ENCODE assay signal across 8 cellular contexts in the genomic region with DNA sequence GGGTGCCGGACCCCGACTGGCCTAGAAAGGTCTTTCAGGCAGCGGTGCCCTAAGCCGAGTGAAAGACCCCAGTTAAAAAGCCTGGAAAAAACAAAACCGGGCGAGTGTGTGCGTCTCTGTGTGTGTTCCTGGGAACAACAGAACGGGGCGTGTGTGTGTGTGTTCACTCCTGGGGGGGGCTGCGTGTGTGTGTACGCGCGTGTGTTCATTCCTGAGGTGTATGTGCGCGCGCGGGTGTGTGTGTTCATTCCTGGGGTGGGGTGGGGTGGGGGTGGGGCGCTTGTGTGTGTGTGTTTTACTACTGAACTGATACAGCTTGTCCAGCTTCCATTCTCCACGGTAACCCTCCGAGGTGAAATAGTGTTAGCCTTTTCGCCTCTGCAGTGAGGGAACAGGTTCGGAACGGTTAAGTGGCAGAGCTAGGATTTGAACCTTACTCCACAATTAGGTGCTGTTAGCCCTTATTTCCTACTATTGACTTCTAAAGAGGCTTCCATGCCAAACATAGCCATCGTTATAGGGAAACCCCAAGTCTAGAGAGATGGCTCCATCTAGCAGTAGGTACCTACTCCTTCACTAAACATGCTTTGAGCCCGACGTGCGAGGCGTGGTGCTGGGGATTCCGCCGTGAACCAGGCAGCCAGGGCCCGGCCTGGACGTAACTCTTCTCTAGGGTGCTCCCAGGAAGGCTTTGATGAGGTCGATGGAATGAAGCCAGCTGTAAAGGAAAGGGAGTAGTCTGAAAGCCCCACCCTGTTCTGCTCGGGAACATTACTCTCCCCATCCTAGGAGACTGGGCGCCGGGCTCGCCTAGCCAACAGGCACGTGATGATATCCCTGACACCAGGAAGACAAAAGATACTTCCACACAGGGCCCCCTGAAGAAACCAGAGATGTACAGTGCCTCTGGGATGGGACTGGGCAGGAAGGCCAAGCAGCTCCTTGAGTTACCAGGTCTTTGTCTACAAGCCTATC. TPM values are rescaled to one million over a fixed set of nuclear protein-coding genes. Genes with fewer than 3 reads are reported as not detected.
A peak's percentile ranks its signal among the peaks of the same experiment; 100 is the strongest.
DNase-seq lines count a peak whose midpoint lies in the region; ATAC-seq and TF ChIP-seq lines count a peak whose summit lies in the region.

No MANE protein-coding gene starts in this region.

- H3K4me3 Mint-ChIP-seq in activated CD8-positive, alpha-beta T cell treated with anti-CD3 and anti-CD28 coated beads for 36 hours = peak overlapping the region; percentile 82

- peak overlapping the region; percentile 94 for H3K9ac ChIP-seq in HCT116 (ENCODE audit: low read length)
- peak overlapping the region; percentile 94 for H3K9ac ChIP-seq in neural cell (ENCODE audit: low read length)

- H3K27ac Mint-ChIP-seq in activated CD8-positive, alpha-beta T cell treated with anti-CD3 and anti-CD28 coated beads for 36 hours = peak overlapping the region; percentile 94

- DNase-seq in NCI-H1436 (lab: John Stamatoyannopoulos, UW) (peak; percentile 73), NCI-H1436 treated with DMSO at 0.1 percent for 48 hours (lab: John Stamatoyannopoulos, UW) (no peak), HCT116 (ENCODE audit: low read depth, low spot score) (peak; percentile 60), NCI-H2171 (lab: John Stamatoyannopoulos, UW) (peak; percentile 56), fibroblast of the conjunctiva (ENCODE audit: low read depth) (peak; percentile 46), AG08396 (ENCODE audit: low spot score) (no peak)
- no peak for DNase-seq in activated CD8-positive, alpha-beta T cell treated with anti-CD3 and anti-CD28 coated beads for 36 hours

- H3K27me3 Mint-ChIP-seq in activated CD8-positive, alpha-beta T cell treated with anti-CD3 and anti-CD28 coated beads for 36 hours = no peaks in the 10 kb centered on the region

- peak overlapping the region; percentile 80 for H2AFZ ChIP-seq in HCT116 (ENCODE audit: low read depth, low read length, poor library complexity, severe bottlenecking)
- H2AFZ ChIP-seq in neural cell (ENCODE audit: low read depth, low read length) = peak overlapping the region; percentile 59

- CTCF ChIA-PET in HCT116 (lab: Charles Lee) = interaction anchor here (0.9 to 1.5 kb wide), 4 partner anchors 9 to 138 kb away, joined by 3 to 6 read pairs (median 4); no protein-coding TSS in a partner anchor
- CTCF ChIA-PET in activated CD8-positive, alpha-beta T cell treated with anti-CD3 and anti-CD28 coated beads for 36 hours (lab: Charles Lee) = interaction anchor here (0.9 to 3.1 kb wide), 10 partner anchors 10 to 410 kb away, joined by 3 to 15 read pairs (median 4); no protein-coding TSS in a partner anchor

- peaks cover 11% of the 10 kb centered on the region; the same call in 1 of the 2 replicates for H4K20me1 ChIP-seq in HCT116 (ENCODE audit: insufficient read depth)
- H4K20me1 ChIP-seq in neural cell (ENCODE audit: insufficient read depth) = peaks cover 6% of the 10 kb centered on the region

- peak overlapping the region; percentile 78 to 84 for H3K4me3 ChIP-seq in HCT116 (replicated peaks in 1 of 2; ENCODE audit: low read depth in 1 of 2, low read length in 2 of 2)
- H3K4me3 ChIP-seq in neural cell (ENCODE audit: low read length) = peak overlapping the region; percentile 99

- no peak for TF ChIP-seq EP300 in neural cell (conservative IDR thresholded peaks at IDR 0.05; ENCODE audit: poor library complexity, severe bottlenecking)

- peaks cover 13% of the 10 kb centered on the region for H3K36me3 Mint-ChIP-seq in activated CD8-positive, alpha-beta T cell treated with anti-CD3 and anti-CD28 coated beads for 36 hours (ENCODE audit: low read depth)

- TF ChIP-seq CTCF in HCT116 (IDR thresholded peaks at IDR 0.05 in 2 of 3, conservative IDR thresholded peaks at IDR 0.05 in 1 of 3; ENCODE audit: borderline replicate concordance in 1 of 3, insufficient read depth in 1 of 3, low read depth in 2 of 3, low read length in 2 of 3) (no peak), neural cell (IDR thresholded peaks at IDR 0.05; ENCODE audit: poor library complexity, severe bottlenecking) (no peak)
- no peak for TF ChIP-seq CTCF in activated CD8-positive, alpha-beta T cell treated with anti-CD3 and anti-CD28 coated beads for 36 hours (IDR thresholded peaks at IDR 0.05)

- TSS peak; percentile 94 for BruUV-seq in HCT116 (replicated peaks; lab: Mats Ljungman, UMichigan)

- H3K9me2 ChIP-seq in HCT116 (ENCODE audit: insufficient read depth) = no peaks in the 10 kb centered on the region
- no peaks in the 10 kb centered on the region for H3K9me2 ChIP-seq in neural cell (ENCODE audit: insufficient read depth, low read length)

- H3K27ac ChIP-seq in HCT116 (ENCODE audit: low read depth, low read length) = peak overlapping the region; percentile 96
- peak overlapping the region; percentile 97 for H3K27ac ChIP-seq in neural cell (ENCODE audit: low read length)

- no peaks in the 10 kb centered on the region for H3K9me3 Mint-ChIP-seq in activated CD8-positive, alpha-beta T cell treated with anti-CD3 and anti-CD28 coated beads for 36 hours

- ATAC-seq in HCT116 = peak; percentile 64
- ATAC-seq in activated CD8-positive, alpha-beta T cell treated with anti-CD3 and anti-CD28 coated beads for 36 hours = peak; percentile 64

- peaks cover 14 to 18% of the 10 kb centered on the region in 2 experiments for H3K4me1 ChIP-seq in HCT116 (ENCODE audit: control insufficient read depth in 1 of 2, insufficient read depth in 2 of 2, low read length in 2 of 2)

- H3K4me1 Mint-ChIP-seq in activated CD8-positive, alpha-beta T cell treated with anti-CD3 and anti-CD28 coated beads for 36 hours (ENCODE audit: low read depth) = peaks cover 20% of the 10 kb centered on the region

- H3K4me2 ChIP-seq in HCT116 (ENCODE audit: low read length) (peak overlapping the region; percentile 100), neural cell (ENCODE audit: low read length) (peak overlapping the region; percentile 79)

- H3K79me2 ChIP-seq in HCT116 (ENCODE audit: insufficient read depth, low read length) (peaks cover 41% of the 10 kb centered on the region), neural cell (replicated peaks; ENCODE audit: insufficient read depth, low read length) (peaks cover 34% of the 10 kb centered on the region)

- H3K36me3 ChIP-seq in HCT116 (ENCODE audit: control insufficient read depth in 1 of 2, insufficient read depth in 2 of 2, low read length in 2 of 2) (peaks cover 4 to 6% of the 10 kb centered on the region in 2 experiments), neural cell (ENCODE audit: insufficient read depth, low read length) (no peaks in the 10 kb centered on the region)

- RAD21 ChIA-PET in HCT116 (lab: Charles Lee; ENCODE audit: low non-redundant PET in 1 of 2, low total read pairs in 2 of 2, uncharacterized antibody in 2 of 2, unreplicated experiment in 2 of 2) = no interaction called here

- H3K9me3 ChIP-seq in HCT116 (ENCODE audit: control insufficient read depth in 1 of 2, insufficient read depth in 1 of 2, low read depth in 1 of 2, low read length in 2 of 2) (no peaks in the 10 kb centered on the region), neural cell (ENCODE audit: low read length) (no peaks in the 10 kb centered on the region)

- TF ChIP-seq RAD21 in HCT116 (IDR thresholded peaks at IDR 0.05; ENCODE audit: low read depth) (no peak), neural cell (conservative IDR thresholded peaks at IDR 0.05) (no peak)

- intact Hi-C loops in HCT116 (cut with micrococcal nuclease) = no loop called here
- intact Hi-C loops in activated CD8-positive, alpha-beta T cell treated with anti-CD3 and anti-CD28 coated beads for 36 hours (cut with micrococcal nuclease) = no loop called here

- H3K27me3 ChIP-seq in HCT116 (ENCODE audit: insufficient read depth, low read length) (no peaks in the 10 kb centered on the region), neural cell (ENCODE audit: insufficient read depth, low read depth, low read length) (no peaks in the 10 kb centered on the region)

- peak; percentile 11 for TF ChIP-seq POLR2A in HCT116 (IDR thresholded peaks at IDR 0.05; ENCODE audit: borderline replicate concordance, extremely low read depth, insufficient read depth, insufficient read length)

- POLR2A ChIA-PET in HCT116 (lab: Charles Lee) = interaction anchor here (0.7 to 2.4 kb wide), 9 partner anchors 9 to 194 kb away, joined by 3 to 10 read pairs (median 3); a partner anchor contains a TSS
- POLR2A ChIA-PET in activated CD8-positive, alpha-beta T cell treated with anti-CD3 and anti-CD28 coated beads for 36 hours (lab: Charles Lee) = interaction anchor here (0.5 to 4.0 kb wide), 65 partner anchors 8 to 638 kb away, joined by 3 to 43 read pairs (median 4); a partner anchor contains a TSS

- H3F3A ChIP-seq in neural cell (ENCODE audit: insufficient read depth, low read length, poor library complexity, severe bottlenecking) = no peaks in the 10 kb centered on the region

TF ChIP-seq in HCT116, 20 proteins besides CTCF, POLR2A, EP300 and RAD21:
- peak; percentile 32 for TF ChIP-seq POLR2AphosphoS5 (IDR thresholded peaks at IDR 0.05; ENCODE audit: low read depth, low read length)
- TF ChIP-seq CBX3 (IDR thresholded peaks at IDR 0.05; ENCODE audit: low read depth) = no peak
- TF ChIP-seq ZNF274 (IDR thresholded peaks at IDR 0.05; ENCODE audit: low read depth, low read length) = no peak
- TF ChIP-seq TCF7L2 (IDR thresholded peaks at IDR 0.05; ENCODE audit: borderline replicate concordance, extremely low read depth, insufficient read depth, insufficient read length) = peak; percentile 73
TF ChIP-seq in HCT116: peak in this region for 2.

TF ChIP-seq in neural cell, 6 proteins besides CTCF, POLR2A, EP300 and RAD21 (continues in another document):
- TF ChIP-seq POLR2AphosphoS5 (IDR thresholded peaks at IDR 0.05) = peak; percentile 8
- peak; percentile 9 for TF ChIP-seq TAF1 (IDR thresholded peaks at IDR 0.05; ENCODE audit: low read depth)
- no peak for TF ChIP-seq SMC3 (conservative IDR thresholded peaks at IDR 0.05; ENCODE audit: poor library complexity)

RNA-seq across cellular contexts. Expression of a gene that starts 0.7 kb away (rescaled TPM):
- 245 TPM for total RNA-seq in HCT116 (2021; ENCODE audit: unreplicated experiment)
- polyA plus RNA-seq in HCT116 (2012) = 227 and 318 TPM in 2 replicates
- 100 to 1,000 TPM; 235 to 242 TPM for total RNA-seq in activated CD8-positive, alpha-beta T cell treated with anti-CD3 and anti-CD28 coated beads for 36 hours
- 1,249 and 1,492 TPM in 2 replicates for polyA plus RNA-seq in neural cell
- 219 and 318 TPM in 2 replicates for polyA minus RNA-seq in neural cell

RNA-seq across cellular contexts. Expression of a gene that starts 48.4 kb away (rescaled TPM):
- total RNA-seq in HCT116 (2021; ENCODE audit: unreplicated experiment) = 167 TPM
- polyA plus RNA-seq in HCT116 (2012) = 158 and 173 TPM in 2 replicates
- 100 to 1,000 TPM; 147 to 153 TPM for total RNA-seq in activated CD8-positive, alpha-beta T cell treated with anti-CD3 and anti-CD28 coated beads for 36 hours
- polyA plus RNA-seq in neural cell = 232 and 251 TPM in 2 replicates
- 201 and 258 TPM in 2 replicates for polyA minus RNA-seq in neural cell

Comparison
In these comparisons a context has a peak if more than half of its experiments do, and no peak if none do; other contexts are left out.
1. DNase-seq: peak in NCI-H1436 (single experiment), HCT116 (single experiment), NCI-H2171 (single experiment) and fibroblast of the conjunctiva (single experiment); none in NCI-H1436 treated with DMSO at 0.1 percent for 48 hours (single experiment), activated CD8-positive, alpha-beta T cell treated with anti-CD3 and anti-CD28 coated beads for 36 hours (single experiment) and AG08396 (single experiment).